1 cellular context compared by ENCODE assay signal in the genomic region with DNA sequence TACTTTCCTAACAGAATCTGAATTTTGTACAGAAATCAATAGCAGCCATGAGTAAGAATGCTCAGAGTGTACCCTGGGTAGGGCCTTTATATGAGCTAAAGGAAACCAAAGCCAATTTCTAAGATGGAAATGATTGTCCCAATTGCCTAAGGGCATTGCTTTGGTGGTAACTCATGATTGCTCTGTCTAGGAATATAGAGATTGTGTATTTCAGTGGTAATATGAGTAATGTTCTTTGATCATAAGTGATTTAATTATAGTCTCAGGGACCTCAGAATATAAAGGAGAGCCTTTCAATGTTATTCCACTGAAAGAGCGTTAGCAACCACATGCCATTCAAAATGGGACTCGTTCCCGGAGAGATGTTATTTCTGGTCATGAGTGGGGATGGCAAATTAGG.
TF ChIP-seq lines count a peak whose summit lies in the region.

No MANE protein-coding gene starts in this region.

TF ChIP-seq in WTC11, 78 proteins besides CTCF, POLR2A, EP300 and RAD21 (continued from another document):
- TF ChIP-seq, protein P1, sequence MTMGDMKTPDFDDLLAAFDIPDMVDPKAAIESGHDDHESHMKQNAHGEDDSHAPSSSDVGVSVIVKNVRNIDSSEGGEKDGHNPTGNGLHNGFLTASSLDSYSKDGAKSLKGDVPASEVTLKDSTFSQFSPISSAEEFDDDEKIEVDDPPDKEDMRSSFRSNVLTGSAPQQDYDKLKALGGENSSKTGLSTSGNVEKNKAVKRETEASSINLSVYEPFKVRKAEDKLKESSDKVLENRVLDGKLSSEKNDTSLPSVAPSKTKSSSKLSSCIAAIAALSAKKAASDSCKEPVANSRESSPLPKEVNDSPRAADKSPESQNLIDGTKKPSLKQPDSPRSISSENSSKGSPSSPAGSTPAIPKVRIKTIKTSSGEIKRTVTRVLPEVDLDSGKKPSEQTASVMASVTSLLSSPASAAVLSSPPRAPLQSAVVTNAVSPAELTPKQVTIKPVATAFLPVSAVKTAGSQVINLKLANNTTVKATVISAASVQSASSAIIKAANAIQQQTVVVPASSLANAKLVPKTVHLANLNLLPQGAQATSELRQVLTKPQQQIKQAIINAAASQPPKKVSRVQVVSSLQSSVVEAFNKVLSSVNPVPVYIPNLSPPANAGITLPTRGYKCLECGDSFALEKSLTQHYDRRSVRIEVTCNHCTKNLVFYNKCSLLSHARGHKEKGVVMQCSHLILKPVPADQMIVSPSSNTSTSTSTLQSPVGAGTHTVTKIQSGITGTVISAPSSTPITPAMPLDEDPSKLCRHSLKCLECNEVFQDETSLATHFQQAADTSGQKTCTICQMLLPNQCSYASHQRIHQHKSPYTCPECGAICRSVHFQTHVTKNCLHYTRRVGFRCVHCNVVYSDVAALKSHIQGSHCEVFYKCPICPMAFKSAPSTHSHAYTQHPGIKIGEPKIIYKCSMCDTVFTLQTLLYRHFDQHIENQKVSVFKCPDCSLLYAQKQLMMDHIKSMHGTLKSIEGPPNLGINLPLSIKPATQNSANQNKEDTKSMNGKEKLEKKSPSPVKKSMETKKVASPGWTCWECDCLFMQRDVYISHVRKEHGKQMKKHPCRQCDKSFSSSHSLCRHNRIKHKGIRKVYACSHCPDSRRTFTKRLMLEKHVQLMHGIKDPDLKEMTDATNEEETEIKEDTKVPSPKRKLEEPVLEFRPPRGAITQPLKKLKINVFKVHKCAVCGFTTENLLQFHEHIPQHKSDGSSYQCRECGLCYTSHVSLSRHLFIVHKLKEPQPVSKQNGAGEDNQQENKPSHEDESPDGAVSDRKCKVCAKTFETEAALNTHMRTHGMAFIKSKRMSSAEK (CRISPR knock-in tag; IDR thresholded peaks at IDR 0.05; ENCODE audit: borderline replicate concordance): no peak
- TF ChIP-seq, protein P2, sequence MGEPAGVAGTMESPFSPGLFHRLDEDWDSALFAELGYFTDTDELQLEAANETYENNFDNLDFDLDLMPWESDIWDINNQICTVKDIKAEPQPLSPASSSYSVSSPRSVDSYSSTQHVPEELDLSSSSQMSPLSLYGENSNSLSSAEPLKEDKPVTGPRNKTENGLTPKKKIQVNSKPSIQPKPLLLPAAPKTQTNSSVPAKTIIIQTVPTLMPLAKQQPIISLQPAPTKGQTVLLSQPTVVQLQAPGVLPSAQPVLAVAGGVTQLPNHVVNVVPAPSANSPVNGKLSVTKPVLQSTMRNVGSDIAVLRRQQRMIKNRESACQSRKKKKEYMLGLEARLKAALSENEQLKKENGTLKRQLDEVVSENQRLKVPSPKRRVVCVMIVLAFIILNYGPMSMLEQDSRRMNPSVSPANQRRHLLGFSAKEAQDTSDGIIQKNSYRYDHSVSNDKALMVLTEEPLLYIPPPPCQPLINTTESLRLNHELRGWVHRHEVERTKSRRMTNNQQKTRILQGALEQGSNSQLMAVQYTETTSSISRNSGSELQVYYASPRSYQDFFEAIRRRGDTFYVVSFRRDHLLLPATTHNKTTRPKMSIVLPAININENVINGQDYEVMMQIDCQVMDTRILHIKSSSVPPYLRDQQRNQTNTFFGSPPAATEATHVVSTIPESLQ (CRISPR knock-in tag; IDR thresholded peaks at IDR 0.05): no peak
- TF ChIP-seq, protein P3, sequence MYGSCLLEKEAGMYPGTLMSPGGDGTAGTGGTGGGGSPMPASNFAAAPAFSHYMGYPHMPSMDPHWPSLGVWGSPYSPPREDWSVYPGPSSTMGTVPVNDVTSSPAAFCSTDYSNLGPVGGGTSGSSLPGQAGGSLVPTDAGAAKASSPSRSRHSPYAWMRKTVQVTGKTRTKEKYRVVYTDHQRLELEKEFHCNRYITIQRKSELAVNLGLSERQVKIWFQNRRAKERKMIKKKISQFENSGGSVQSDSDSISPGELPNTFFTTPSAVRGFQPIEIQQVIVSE (CRISPR knock-in tag; IDR thresholded peaks at IDR 0.05; ENCODE audit: borderline replicate concordance): no peak
- TF ChIP-seq, protein P4, sequence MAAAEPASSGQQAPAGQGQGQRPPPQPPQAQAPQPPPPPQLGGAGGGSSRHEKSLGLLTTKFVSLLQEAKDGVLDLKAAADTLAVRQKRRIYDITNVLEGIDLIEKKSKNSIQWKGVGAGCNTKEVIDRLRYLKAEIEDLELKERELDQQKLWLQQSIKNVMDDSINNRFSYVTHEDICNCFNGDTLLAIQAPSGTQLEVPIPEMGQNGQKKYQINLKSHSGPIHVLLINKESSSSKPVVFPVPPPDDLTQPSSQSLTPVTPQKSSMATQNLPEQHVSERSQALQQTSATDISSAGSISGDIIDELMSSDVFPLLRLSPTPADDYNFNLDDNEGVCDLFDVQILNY (CRISPR knock-in tag; IDR thresholded peaks at IDR 0.05): no peak
- TF ChIP-seq, protein P5, sequence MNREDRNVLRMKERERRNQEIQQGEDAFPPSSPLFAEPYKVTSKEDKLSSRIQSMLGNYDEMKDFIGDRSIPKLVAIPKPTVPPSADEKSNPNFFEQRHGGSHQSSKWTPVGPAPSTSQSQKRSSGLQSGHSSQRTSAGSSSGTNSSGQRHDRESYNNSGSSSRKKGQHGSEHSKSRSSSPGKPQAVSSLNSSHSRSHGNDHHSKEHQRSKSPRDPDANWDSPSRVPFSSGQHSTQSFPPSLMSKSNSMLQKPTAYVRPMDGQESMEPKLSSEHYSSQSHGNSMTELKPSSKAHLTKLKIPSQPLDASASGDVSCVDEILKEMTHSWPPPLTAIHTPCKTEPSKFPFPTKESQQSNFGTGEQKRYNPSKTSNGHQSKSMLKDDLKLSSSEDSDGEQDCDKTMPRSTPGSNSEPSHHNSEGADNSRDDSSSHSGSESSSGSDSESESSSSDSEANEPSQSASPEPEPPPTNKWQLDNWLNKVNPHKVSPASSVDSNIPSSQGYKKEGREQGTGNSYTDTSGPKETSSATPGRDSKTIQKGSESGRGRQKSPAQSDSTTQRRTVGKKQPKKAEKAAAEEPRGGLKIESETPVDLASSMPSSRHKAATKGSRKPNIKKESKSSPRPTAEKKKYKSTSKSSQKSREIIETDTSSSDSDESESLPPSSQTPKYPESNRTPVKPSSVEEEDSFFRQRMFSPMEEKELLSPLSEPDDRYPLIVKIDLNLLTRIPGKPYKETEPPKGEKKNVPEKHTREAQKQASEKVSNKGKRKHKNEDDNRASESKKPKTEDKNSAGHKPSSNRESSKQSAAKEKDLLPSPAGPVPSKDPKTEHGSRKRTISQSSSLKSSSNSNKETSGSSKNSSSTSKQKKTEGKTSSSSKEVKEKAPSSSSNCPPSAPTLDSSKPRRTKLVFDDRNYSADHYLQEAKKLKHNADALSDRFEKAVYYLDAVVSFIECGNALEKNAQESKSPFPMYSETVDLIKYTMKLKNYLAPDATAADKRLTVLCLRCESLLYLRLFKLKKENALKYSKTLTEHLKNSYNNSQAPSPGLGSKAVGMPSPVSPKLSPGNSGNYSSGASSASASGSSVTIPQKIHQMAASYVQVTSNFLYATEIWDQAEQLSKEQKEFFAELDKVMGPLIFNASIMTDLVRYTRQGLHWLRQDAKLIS (CRISPR knock-in tag; IDR thresholded peaks at IDR 0.05; ENCODE audit: borderline replicate concordance): no peak
- TF ChIP-seq GABPB1 (CRISPR knock-in tag; IDR thresholded peaks at IDR 0.05): no peak
- no peak for TF ChIP-seq FOXJ3 (CRISPR knock-in tag; IDR thresholded peaks at IDR 0.05; ENCODE audit: borderline replicate concordance)
- TF ChIP-seq, protein P6, sequence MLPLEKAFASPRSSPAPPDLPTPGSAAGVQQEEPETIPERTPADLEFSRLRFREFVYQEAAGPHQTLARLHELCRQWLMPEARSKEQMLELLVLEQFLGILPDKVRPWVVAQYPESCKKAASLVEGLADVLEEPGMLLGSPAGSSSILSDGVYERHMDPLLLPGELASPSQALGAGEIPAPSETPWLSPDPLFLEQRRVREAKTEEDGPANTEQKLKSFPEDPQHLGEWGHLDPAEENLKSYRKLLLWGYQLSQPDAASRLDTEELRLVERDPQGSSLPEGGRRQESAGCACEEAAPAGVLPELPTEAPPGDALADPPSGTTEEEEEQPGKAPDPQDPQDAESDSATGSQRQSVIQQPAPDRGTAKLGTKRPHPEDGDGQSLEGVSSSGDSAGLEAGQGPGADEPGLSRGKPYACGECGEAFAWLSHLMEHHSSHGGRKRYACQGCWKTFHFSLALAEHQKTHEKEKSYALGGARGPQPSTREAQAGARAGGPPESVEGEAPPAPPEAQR (CRISPR knock-in tag; IDR thresholded peaks at IDR 0.05): no peak
- no peak for TF ChIP-seq ZNF317 (CRISPR knock-in tag; IDR thresholded peaks at IDR 0.05; ENCODE audit: borderline replicate concordance, low read depth)
